Comparison of ENCODE assay signal across 37 cellular contexts in genomic region chr5:62560786-62561185, GRCh38.
"Had no signal": no experiment of that assay in that cellular context is flagged by ENCODE, and none has a peak within 500 bp of the region (broad histone marks: within the 10 kb centered on the region; RNA-seq: fewer than 3 reads in every experiment).

No MANE protein-coding gene starts in this region.

- H3K4me3 ChIP-seq: breast epithelium, cardiac muscle cell, colonic mucosa, dorsolateral prefrontal cortex, esophagus muscularis mucosa, gastrocnemius medialis, heart left ventricle had no signal

- ATAC-seq: activated CD4-positive, CD25-positive, alpha-beta regulatory T cell treated with anti-CD3 and anti-CD28 coated beads, Interleukin-2, amount 50 U/mL, for 24 hours; activated CD8-positive, alpha-beta memory T cell treated with anti-CD3 and anti-CD28 coated beads, Interleukin-2, amount 10 ng/mL, durations not matched to agents 7 days and 5 days; activated CD8-positive, alpha-beta T cell treated with anti-CD3 and anti-CD28 coated beads for 36 hours; activated naive CD4-positive, alpha-beta T cell treated with anti-CD3 and anti-CD28 coated beads, Interleukin-2, amount 50 U/mL, for 72 hours; activated T-cell treated with anti-CD3 and anti-CD28 coated beads, Interleukin-2, amount 50 U/mL, for 72 hours; foreskin keratinocyte; gastrocnemius medialis; heart left ventricle; T-helper 17 cell had no signal

- H3K4me1 Mint-ChIP-seq: activated B cell treated with CpG ODN at 0.5 μM for 24 hours; activated CD8-positive, alpha-beta memory T cell treated with anti-CD3 and anti-CD28 coated beads, Interleukin-2, amount 10 ng/mL, durations not matched to agents 7 days and 5 days; activated naive CD4-positive, alpha-beta T cell treated with anti-CD3 and anti-CD28 coated beads, Interleukin-2, amount 10 ng/mL, durations not matched to agents 7 days and 5 days; activated naive CD8-positive, alpha-beta T cell treated with anti-CD3 and anti-CD28 coated beads, Interleukin-2, amount 10 ng/mL, durations not matched to agents 7 days and 5 days had no signal

- H3K9me3 ChIP-seq: breast epithelium, colonic mucosa, esophagus muscularis mucosa, gastrocnemius medialis had no signal

- H3K4me1 ChIP-seq: breast epithelium, colonic mucosa, esophagus muscularis mucosa, heart left ventricle had no signal

- H3K4me3 Mint-ChIP-seq: activated B cell treated with CpG ODN at 0.5 μM for 24 hours; activated CD8-positive, alpha-beta memory T cell treated with anti-CD3 and anti-CD28 coated beads, Interleukin-2, amount 10 ng/mL, durations not matched to agents 7 days and 5 days; activated CD8-positive, alpha-beta T cell treated with anti-CD3 and anti-CD28 coated beads for 36 hours; activated naive CD4-positive, alpha-beta T cell treated with anti-CD3 and anti-CD28 coated beads, Interleukin-2, amount 10 ng/mL, durations not matched to agents 7 days and 5 days; activated naive CD8-positive, alpha-beta T cell treated with anti-CD3 and anti-CD28 coated beads, Interleukin-2, amount 10 ng/mL, durations not matched to agents 7 days and 5 days; activated T-cell treated with anti-CD3 and anti-CD28 coated beads, Interleukin-2, amount 50 U/mL, for 24 hours; activated T-cell treated with anti-CD3 and anti-CD28 coated beads, Interleukin-2, amount 50 U/mL, for 72 hours; brain; dendritic cell treated with granulocyte-macrophage colony-stimulating factor and Interleukin-4, amounts not matched to agents 40 ng/mL and 50 ng/mL, for 4 days; T-helper 17 cell; T-helper 2 cell treated with Interferon-gamma antibody and Interleukin-4, amounts not matched to agents 5 μg/mL and 100 μg/mL, for 36 hours had no signal

- DNase-seq: activated B cell treated with CpG ODN at 0.5 μM for 24 hours; activated CD4-positive, alpha-beta T cell treated with anti-CD3 and anti-CD28 coated beads for 48 hours; activated CD4-positive, alpha-beta T cell treated with anti-CD3 and anti-CD28 coated beads, Interleukin-2, amount 50 U/mL, for 1 hour; activated CD4-positive, alpha-beta T cell treated with anti-CD3 and anti-CD28 coated beads, Interleukin-2, amount 50 U/mL, for 48 hours; activated CD8-positive, alpha-beta memory T cell treated with anti-CD3 and anti-CD28 coated beads, Interleukin-2, amount 10 ng/mL, durations not matched to agents 7 days and 5 days; activated CD8-positive, alpha-beta memory T cell treated with anti-CD3 and anti-CD28 coated beads, Interleukin-2, amount 50 U/mL, for 4 hours; activated CD8-positive, alpha-beta T cell treated with anti-CD3 and anti-CD28 coated beads for 36 hours; activated gamma-delta T cell; activated naive CD4-positive, alpha-beta T cell; activated naive CD4-positive, alpha-beta T cell treated with anti-CD3 and anti-CD28 coated beads, Interleukin-2, amount 10 ng/mL, durations not matched to agents 7 days and 5 days; activated naive CD8-positive, alpha-beta T cell treated with anti-CD3 and anti-CD28 coated beads, Interleukin-2, amount 10 ng/mL, durations not matched to agents 7 days and 5 days; activated T-cell treated with anti-CD3 and anti-CD28 coated beads, Interleukin-2, amount 50 U/mL, for 24 hours; activated T-cell treated with anti-CD3 and anti-CD28 coated beads, Interleukin-2, amount 50 U/mL, for 72 hours; amygdala; aorta; central memory CD4-positive, alpha-beta T cell; cerebellar nuclear complex; colonic mucosa; dorsolateral prefrontal cortex; effector memory CD4-positive, alpha-beta T cell; erythroblast; foreskin keratinocyte; gastrocnemius medialis; glutamatergic neuron; heart left ventricle; T-helper 1 cell; T-helper 17 cell; T1000; WERI-Rb-1 had no signal

- H3K27me3 Mint-ChIP-seq: activated B cell treated with CpG ODN at 0.5 μM for 24 hours; activated CD8-positive, alpha-beta memory T cell treated with anti-CD3 and anti-CD28 coated beads, Interleukin-2, amount 10 ng/mL, durations not matched to agents 7 days and 5 days; activated CD8-positive, alpha-beta T cell treated with anti-CD3 and anti-CD28 coated beads for 36 hours; activated naive CD4-positive, alpha-beta T cell treated with anti-CD3 and anti-CD28 coated beads, Interleukin-2, amount 10 ng/mL, durations not matched to agents 7 days and 5 days; activated naive CD8-positive, alpha-beta T cell treated with anti-CD3 and anti-CD28 coated beads, Interleukin-2, amount 10 ng/mL, durations not matched to agents 7 days and 5 days; activated T-cell treated with anti-CD3 and anti-CD28 coated beads, Interleukin-2, amount 50 U/mL, for 24 hours; brain; dendritic cell treated with granulocyte-macrophage colony-stimulating factor and Interleukin-4, amounts not matched to agents 40 ng/mL and 50 ng/mL, for 4 days; T-helper 17 cell had no signal

- H3K27ac Mint-ChIP-seq: activated B cell treated with CpG ODN at 0.5 μM for 24 hours; activated CD8-positive, alpha-beta memory T cell treated with anti-CD3 and anti-CD28 coated beads, Interleukin-2, amount 10 ng/mL, durations not matched to agents 7 days and 5 days; activated CD8-positive, alpha-beta T cell treated with anti-CD3 and anti-CD28 coated beads for 36 hours; activated naive CD4-positive, alpha-beta T cell treated with anti-CD3 and anti-CD28 coated beads, Interleukin-2, amount 10 ng/mL, durations not matched to agents 7 days and 5 days; activated naive CD4-positive, alpha-beta T cell treated with anti-CD3 and anti-CD28 coated beads, Interleukin-2, amount 50 U/mL, for 72 hours; activated naive CD8-positive, alpha-beta T cell treated with anti-CD3 and anti-CD28 coated beads, Interleukin-2, amount 10 ng/mL, durations not matched to agents 7 days and 5 days; activated T-cell treated with anti-CD3 and anti-CD28 coated beads, Interleukin-2, amount 50 U/mL, for 24 hours; activated T-cell treated with anti-CD3 and anti-CD28 coated beads, Interleukin-2, amount 50 U/mL, for 72 hours; dendritic cell treated with granulocyte-macrophage colony-stimulating factor and Interleukin-4, amounts not matched to agents 40 ng/mL and 50 ng/mL, for 4 days; T-helper 17 cell; T-helper 2 cell treated with Interferon-gamma antibody and Interleukin-4, amounts not matched to agents 5 μg/mL and 100 μg/mL, for 36 hours had no signal

- H3K27me3 ChIP-seq: breast epithelium, cardiac muscle cell, colonic mucosa, dorsolateral prefrontal cortex, esophagus muscularis mucosa, foreskin keratinocyte, gastrocnemius medialis, heart left ventricle had no signal

- H3K36me3 ChIP-seq: breast epithelium, cardiac muscle cell, colonic mucosa had no signal

- H3K27ac ChIP-seq: breast epithelium, cardiac muscle cell, colonic mucosa, esophagus muscularis mucosa, foreskin keratinocyte, gastrocnemius medialis, heart left ventricle, WERI-Rb-1 had no signal
